ENCODE assay signal across 8 cellular contexts in genomic region chr2:156435392-156435724, GRCh38. TPM values are rescaled to one million over a fixed set of nuclear protein-coding genes. Genes with fewer than 3 reads are reported as not detected.
DNase-seq lines count a peak whose midpoint lies in the region; ATAC-seq and TF ChIP-seq lines count a peak whose summit lies in the region.

No MANE protein-coding gene starts in this region.

- H3K27me3 Mint-ChIP-seq in Calu3 (ENCODE audit: unreplicated experiment) (no peaks in the 10 kb centered on the region), type B pancreatic cell (no peaks in the 10 kb centered on the region)

- intact Hi-C loops in Calu3 (cut with micrococcal nuclease; ENCODE audit: unreplicated experiment), result loop anchor here (5.0 kb wide), 3 partner anchors 42 to 102 kb away; no protein-coding TSS in a partner anchor
- intact Hi-C loops in lower leg skin (cut with DNase I; ENCODE audit: low total_unique reads), result no loop called here

- TF ChIP-seq POLR2A in lower leg skin (IDR thresholded peaks at IDR 0.05), result no peak

- in situ Hi-C loops in brain microvascular endothelial cell (cut with HindIII; ENCODE audit: low pct_ligation_motif_present, low sequenced_read_pairs), result no loop called here

- no peak for TF ChIP-seq CTCF in Calu3 (IDR thresholded peaks at IDR 0.05; ENCODE audit: unreplicated experiment)
- TF ChIP-seq CTCF in brain microvascular endothelial cell (IDR thresholded peaks at IDR 0.05; ENCODE audit: low read depth, low read length, missing control alignments), result no peak
- TF ChIP-seq CTCF in lower leg skin (IDR thresholded peaks at IDR 0.05), result no peak
- TF ChIP-seq CTCF in type B pancreatic cell (conservative IDR thresholded peaks at IDR 0.05), result no peak

- no peak for DNase-seq in Calu3
- DNase-seq in brain microvascular endothelial cell, result no peak
- no peak for DNase-seq in lower leg skin (ENCODE audit: low spot score in 2 of 2)
- no peak for DNase-seq in type B pancreatic cell (ENCODE audit: extremely low spot score, unreplicated experiment)
- DNase-seq in stimulated activated CD4-positive, alpha-beta T cell treated with anti-CD3 and anti-CD28 coated beads, Interleukin-2, amount 100 ng/mL, for 24 hours, result no peak
- DNase-seq in DMS53 treated with DMSO at 0.1 percent for 48 hours (lab: John Stamatoyannopoulos, UW; ENCODE audit: unreplicated experiment), result no peak

- no TSS peak for BruUV-seq in Calu3 (replicated peaks; lab: Mats Ljungman, UMichigan)

- H3K9me3 Mint-ChIP-seq in Calu3 (ENCODE audit: low read depth, unreplicated experiment) (no peaks in the 10 kb centered on the region), type B pancreatic cell (no peaks in the 10 kb centered on the region)

- H3K4me3 ChIP-seq in brain microvascular endothelial cell (ENCODE audit: low read depth, low read length) (peak overlapping the region; percentile 73), lower leg skin (ENCODE audit: low read depth, poor library complexity, severe bottlenecking) (peak overlapping the region; percentile 37)

- H3K36me3 Mint-ChIP-seq in Calu3 (ENCODE audit: insufficient read depth, unreplicated experiment), result peaks cover 29% of the 10 kb centered on the region
- peaks cover 6% of the 10 kb centered on the region for H3K36me3 Mint-ChIP-seq in type B pancreatic cell

- H3K36me3 ChIP-seq in brain microvascular endothelial cell (replicated peaks), result no peaks in the 10 kb centered on the region

- CTCF ChIA-PET in Calu3 (lab: Charles Lee), result interaction anchor here (0.6 to 0.8 kb wide), 2 partner anchors 25 to 100 kb away, joined by 4 to 6 read pairs; no protein-coding TSS in a partner anchor

- H3K27ac ChIP-seq in brain microvascular endothelial cell, result peak overlapping the region; percentile 81

- ATAC-seq in HG03521 (IDR thresholded peaks at IDR 0.05; ENCODE audit: unreplicated experiment), result peak; percentile 1
- ATAC-seq in GM21423 (IDR thresholded peaks at IDR 0.05; ENCODE audit: unreplicated experiment), result no peak

- peak overlapping the region; percentile 95 for H3K4me3 Mint-ChIP-seq in Calu3 (ENCODE audit: low read depth, unreplicated experiment)
- H3K4me3 Mint-ChIP-seq in type B pancreatic cell, result peak overlapping the region; percentile 96

- H3K4me1 Mint-ChIP-seq in Calu3 (ENCODE audit: low read depth, unreplicated experiment), result peaks cover 57% of the 10 kb centered on the region
- H3K4me1 Mint-ChIP-seq in type B pancreatic cell (ENCODE audit: unreplicated experiment), result peaks cover 26% of the 10 kb centered on the region

- H3K27ac Mint-ChIP-seq in Calu3 (ENCODE audit: unreplicated experiment), result peak overlapping the region; percentile 86
- H3K27ac Mint-ChIP-seq in type B pancreatic cell, result peak overlapping the region; percentile 97

- H3K27me3 ChIP-seq in brain microvascular endothelial cell (replicated peaks), result no peaks in the 10 kb centered on the region

- WGBS in lower leg skin, 2 donors, result 0 to 5% methylated on average over 1 to 15 of the region's 19 CpGs

RNA-seq across cellular contexts. Expression of gene GPD2, which starts 0.8 kb away (rescaled TPM):
- total RNA-seq in Calu3 (2022) (55.4 and 60.0 TPM in 2 replicates), lower leg skin (10 to 100 TPM; 50.0 to 83.5 (median 64.6) TPM), type B pancreatic cell (ENCODE audit: low replicate concordance) (25.3 and 56.3 TPM in 2 replicates)
